ENCODE assay signal across 25 cellular contexts in the genomic region with DNA sequence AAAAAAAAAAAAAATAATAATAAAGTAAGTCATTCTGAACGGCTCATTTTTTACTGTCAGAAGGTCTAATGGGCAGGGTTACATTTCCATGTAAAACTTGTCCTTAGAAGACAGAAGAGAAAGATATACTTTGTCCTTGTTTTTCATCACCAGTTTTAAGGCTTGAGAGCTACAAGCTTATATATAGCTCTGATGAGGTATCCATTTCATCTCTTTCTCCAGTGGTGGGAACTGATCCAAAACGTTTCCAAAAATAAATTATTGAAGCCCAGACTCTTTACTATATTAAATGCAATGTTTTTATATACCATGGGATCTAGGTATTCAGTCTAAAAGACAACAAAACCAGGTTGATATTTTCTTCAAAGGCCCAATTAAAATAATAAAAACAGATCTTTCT.
"Had no signal": no experiment of that assay in that cellular context is flagged by ENCODE, and none has a peak within 500 bp of the region (broad histone marks: within the 10 kb centered on the region; RNA-seq: fewer than 3 reads in every experiment).

No MANE protein-coding gene starts in this region.

- H3K4me1 ChIP-seq: lower lobe of right lung, right atrium auricular region, right lobe of liver, upper lobe of right lung had no signal

- DNase-seq: heart right ventricle; islet precursor cell; lower lobe of right lung; mammary epithelial cell; mesenchymal stem cell; naive thymus-derived CD8-positive, alpha-beta T cell; nucleus accumbens; right lobe of liver; stimulated activated CD4-positive, alpha-beta T cell treated with anti-CD3 and anti-CD28 coated beads, Interleukin-12 subunit alpha, Interleukin-12 subunit beta, amount 100 ng/mL, for 4 hours; stimulated activated CD4-positive, alpha-beta T cell treated with anti-CD3 and anti-CD28 coated beads, Interleukin-15, amount 100 ng/mL, for 24 hours; stimulated activated CD4-positive, alpha-beta T cell treated with anti-CD3 and anti-CD28 coated beads, Interleukin-2, amount 100 ng/mL, for 24 hours; stimulated activated CD4-positive, alpha-beta T cell treated with anti-CD3 and anti-CD28 coated beads, Interleukin-4, amount 100 ng/mL, for 1 hour; stimulated activated naive CD4-positive, alpha-beta T cell; tibial artery; trophoblast cell; upper lobe of right lung had no signal

- ATAC-seq: lower lobe of right lung; naive thymus-derived CD8-positive, alpha-beta T cell; right lobe of liver; upper lobe of right lung had no signal

- H3K27me3 Mint-ChIP-seq: naive thymus-derived CD8-positive, alpha-beta T cell; stimulated activated naive CD8-positive, alpha-beta T cell treated with anti-CD3 and anti-CD28 coated beads, Interleukin-15, Interleukin-2, amounts not matched to agents 100 ng/mL and 50 ng/mL, for 24 hours had no signal

- H3K4me3 ChIP-seq: heart right ventricle, hepatocyte, lower lobe of right lung, right atrium auricular region, right lobe of liver, skin epidermis, suprapubic skin, thoracic aorta, tibial artery, upper lobe of right lung had no signal

- H3K27ac ChIP-seq: hepatocyte, lower lobe of right lung, parathyroid adenoma, right atrium auricular region, right lobe of liver, skin epidermis, suprapubic skin, thoracic aorta, tibial artery, upper lobe of right lung had no signal

- H3K9me3 Mint-ChIP-seq: naive thymus-derived CD8-positive, alpha-beta T cell; nephron; neural crest cell; stimulated activated naive CD8-positive, alpha-beta T cell treated with anti-CD3 and anti-CD28 coated beads, Interleukin-15, Interleukin-2, amounts not matched to agents 100 ng/mL and 50 ng/mL, for 24 hours had no signal

- H3K27ac Mint-ChIP-seq: naive thymus-derived CD8-positive, alpha-beta T cell; nephron; stimulated activated naive CD8-positive, alpha-beta T cell treated with anti-CD3 and anti-CD28 coated beads, Interleukin-15, Interleukin-2, amounts not matched to agents 100 ng/mL and 50 ng/mL, for 24 hours had no signal

- H3K4me3 Mint-ChIP-seq: naive thymus-derived CD8-positive, alpha-beta T cell; nephron; neural crest cell; stimulated activated naive CD8-positive, alpha-beta T cell treated with anti-CD3 and anti-CD28 coated beads, Interleukin-15, Interleukin-2, amounts not matched to agents 100 ng/mL and 50 ng/mL, for 24 hours had no signal

- H3K9me3 ChIP-seq: heart right ventricle, lower lobe of right lung, right atrium auricular region, right lobe of liver, suprapubic skin, thoracic aorta, tibial artery, upper lobe of right lung had no signal

- H3K27me3 ChIP-seq: heart right ventricle, hepatocyte, right atrium auricular region, right lobe of liver, suprapubic skin, tibial artery, upper lobe of right lung had no signal
